Comparison of ENCODE assay signal across 8 cellular contexts in genomic region chr10:79347226-79347893, GRCh38. TPM values are rescaled to one million over a fixed set of nuclear protein-coding genes. Genes with fewer than 3 reads are reported as not detected.
DNase-seq lines count a peak whose midpoint lies in the region; ATAC-seq and TF ChIP-seq lines count a peak whose summit lies in the region.

TSS of gene PPIF (plus strand) at chr10:79347469. CDS start at chr10:79347549, 80 bp downstream.

- peaks cover 15% of the 10 kb centered on the region for H3K36me3 ChIP-seq in ES-I3 (ENCODE audit: insufficient read depth, low read length)
- H3K36me3 ChIP-seq in GM23338 (ENCODE audit: insufficient read depth) = no peaks in the 10 kb centered on the region; the same call in 1 of the 2 replicates
- no peaks in the 10 kb centered on the region for H3K36me3 ChIP-seq in neural cell (ENCODE audit: insufficient read depth, low read length)

- peak within 1 kb of the TSS; percentile 75 for H3K4me3 ChIP-seq in GM23338
- H3K4me3 ChIP-seq in neural cell (ENCODE audit: low read length) = peak within 1 kb of the TSS; percentile 73

- H3K27me3 Mint-ChIP-seq in GM23338 (ENCODE audit: insufficient read depth, low read depth, poor library complexity) = peaks cover 2% of the 10 kb centered on the region
- H3K27me3 Mint-ChIP-seq in stimulated activated naive CD8-positive, alpha-beta T cell treated with anti-CD3 and anti-CD28 coated beads, Interleukin-15, amount 100 ng/mL, for 72 hours = no peaks in the 10 kb centered on the region

- H3K27me3 ChIP-seq in GM23338 (ENCODE audit: insufficient read depth) = no peaks in the 10 kb centered on the region
- no peaks in the 10 kb centered on the region for H3K27me3 ChIP-seq in neural cell (ENCODE audit: insufficient read depth, low read depth, low read length)

- H3K79me2 ChIP-seq in GM23338 (replicated peaks; ENCODE audit: insufficient read depth) (peaks cover 11% of the 10 kb centered on the region), neural cell (replicated peaks; ENCODE audit: insufficient read depth, low read length) (no peaks in the 10 kb centered on the region)

- H3K9ac ChIP-seq in ES-I3 (ENCODE audit: low read depth, low read length) (peak within 1 kb of the TSS; percentile 88), neural cell (ENCODE audit: low read length) (peak within 1 kb of the TSS; percentile 69)

- H3K9me2 ChIP-seq in GM23338 (ENCODE audit: insufficient read depth) = no peaks in the 10 kb centered on the region
- no peaks in the 10 kb centered on the region for H3K9me2 ChIP-seq in neural cell (ENCODE audit: insufficient read depth, low read length)

- peak; percentile 91 for DNase-seq in GM23338 (ENCODE audit: low spot score)
- peak; percentile 86 for DNase-seq in LHCN-M2 (ENCODE audit: low read depth)
- DNase-seq in activated gamma-delta T cell (lab: John Stamatoyannopoulos, UW) = peak; percentile 95
- peak; percentile 82 for DNase-seq in fibroblast of the conjunctiva (ENCODE audit: low read depth)
- DNase-seq in stimulated activated naive CD8-positive, alpha-beta T cell treated with anti-CD3 and anti-CD28 coated beads, Interleukin-15, amount 100 ng/mL, for 72 hours = peak; percentile 94 to 97

- H3F3A ChIP-seq in GM23338 (replicated peaks; ENCODE audit: low read depth) (peaks cover 7% of the 10 kb centered on the region), neural cell (ENCODE audit: insufficient read depth, low read length, poor library complexity, severe bottlenecking) (no peaks in the 10 kb centered on the region)

- peak; percentile 87 for ATAC-seq in GM23338
- peak; percentile 89 for ATAC-seq in stimulated activated naive CD8-positive, alpha-beta T cell treated with anti-CD3 and anti-CD28 coated beads, Interleukin-15, amount 100 ng/mL, for 72 hours

- peak; percentile 95 for TF ChIP-seq POLR2A in Raji (IDR thresholded peaks at IDR 0.05; ENCODE audit: insufficient read depth, low read depth, low read length)

- peaks cover 11% of the 10 kb centered on the region; the same call in 1 of the 3 replicates for H3K4me1 Mint-ChIP-seq in GM23338
- H3K4me1 Mint-ChIP-seq in stimulated activated naive CD8-positive, alpha-beta T cell treated with anti-CD3 and anti-CD28 coated beads, Interleukin-15, amount 100 ng/mL, for 72 hours = peaks cover 62% of the 10 kb centered on the region

- no peaks in the 10 kb centered on the region for H3K9me3 Mint-ChIP-seq in GM23338
- no peaks in the 10 kb centered on the region for H3K9me3 Mint-ChIP-seq in stimulated activated naive CD8-positive, alpha-beta T cell treated with anti-CD3 and anti-CD28 coated beads, Interleukin-15, amount 100 ng/mL, for 72 hours

- H3K4me1 ChIP-seq in ES-I3 (ENCODE audit: insufficient read depth, low read length) (peaks cover 11% of the 10 kb centered on the region; the same call in 1 of the 2 replicates), GM23338 (ENCODE audit: insufficient read depth) (peaks cover 7% of the 10 kb centered on the region)

- H3K27ac ChIP-seq in GM23338 (ENCODE audit: low read depth) (peak within 1 kb of the TSS; percentile 42; the same call in 1 of the 2 replicates), neural cell (ENCODE audit: low read length) (no peak within 1 kb of the TSS)

- peak within 1 kb of the TSS; percentile 81 for H3K4me3 Mint-ChIP-seq in GM23338
- peak within 1 kb of the TSS; percentile 92 to 94 for H3K4me3 Mint-ChIP-seq in stimulated activated naive CD8-positive, alpha-beta T cell treated with anti-CD3 and anti-CD28 coated beads, Interleukin-15, amount 100 ng/mL, for 72 hours

- no peak within 1 kb of the TSS; the same call in 1 of the 2 replicates for H3K27ac Mint-ChIP-seq in GM23338
- peak within 1 kb of the TSS; percentile 97 for H3K27ac Mint-ChIP-seq in stimulated activated naive CD8-positive, alpha-beta T cell treated with anti-CD3 and anti-CD28 coated beads, Interleukin-15, amount 100 ng/mL, for 72 hours

- H3K4me2 ChIP-seq in GM23338 (peak within 1 kb of the TSS; percentile 86), neural cell (ENCODE audit: low read length) (peak within 1 kb of the TSS; percentile 55)

- H4K20me1 ChIP-seq in GM23338 (replicated peaks; ENCODE audit: insufficient read depth) (peaks cover 13% of the 10 kb centered on the region; the same call in 1 of the 2 replicates), neural cell (ENCODE audit: insufficient read depth) (no peaks in the 10 kb centered on the region)

- H3K36me3 Mint-ChIP-seq in GM23338 (ENCODE audit: low read depth) = peaks cover 33% of the 10 kb centered on the region

- peak; percentile 72 to 77 for TF ChIP-seq CTCF in GM23338 (conservative IDR thresholded peaks at IDR 0.05; ENCODE audit: low read depth in 2 of 2)
- TF ChIP-seq CTCF in neural cell (IDR thresholded peaks at IDR 0.05; ENCODE audit: poor library complexity, severe bottlenecking) = peak; percentile 93

- H3K9me3 ChIP-seq in ES-I3 (ENCODE audit: control insufficient read depth, insufficient read depth, low read length) (no peaks in the 10 kb centered on the region), neural cell (ENCODE audit: low read length) (no peaks in the 10 kb centered on the region)

- peak; percentile 70 for TF ChIP-seq RAD21 in neural cell (conservative IDR thresholded peaks at IDR 0.05)

- TF ChIP-seq EP300 in neural cell (conservative IDR thresholded peaks at IDR 0.05; ENCODE audit: poor library complexity, severe bottlenecking) = peak; percentile 32

- H2AFZ ChIP-seq in GM23338 = peak within 1 kb of the TSS; percentile 94
- peak within 1 kb of the TSS; percentile 27 for H2AFZ ChIP-seq in neural cell (ENCODE audit: low read depth, low read length)

TF ChIP-seq in GM23338, 12 proteins besides CTCF, POLR2A, EP300 and RAD21 (continues in another document):
- TF ChIP-seq REST (IDR thresholded peaks at IDR 0.05; ENCODE audit: unreplicated experiment) = no peak
- TF ChIP-seq STAT1 (IDR thresholded peaks at IDR 0.05; ENCODE audit: unreplicated experiment) = no peak
- no peak for TF ChIP-seq NANOG (IDR thresholded peaks at IDR 0.05; ENCODE audit: borderline replicate concordance)
- TF ChIP-seq CREB1 (CRISPR knock-in tag; IDR thresholded peaks at IDR 0.05; ENCODE audit: low read depth) = peak; percentile 36; the same call in 1 of the 2 replicates

TF ChIP-seq in neural cell, 6 proteins besides CTCF, POLR2A, EP300 and RAD21:
- no peak for TF ChIP-seq REST (IDR thresholded peaks at IDR 0.05; ENCODE audit: borderline replicate concordance)
- no peak for TF ChIP-seq EZH2 (IDR thresholded peaks at IDR 0.05; ENCODE audit: borderline replicate concordance, insufficient read depth, low read length, poor library complexity, severe bottlenecking)
- TF ChIP-seq TAF1 (IDR thresholded peaks at IDR 0.05; ENCODE audit: low read depth) = no peak
- TF ChIP-seq POLR2AphosphoS5 (IDR thresholded peaks at IDR 0.05) = peak; percentile 68
- peak; percentile 73 for TF ChIP-seq SMC3 (conservative IDR thresholded peaks at IDR 0.05; ENCODE audit: poor library complexity)
- peak; percentile 76 for TF ChIP-seq MXI1 (conservative IDR thresholded peaks at IDR 0.05; ENCODE audit: poor library complexity, severe bottlenecking)

RNA-seq across cellular contexts. Expression of gene PPIF, which starts in this region (rescaled TPM):
- total RNA-seq in GM23338 (2014; rRNA removed; shearing (Covaris generic)) = 42.4 and 43.6 TPM in 2 replicates
- 29.5 and 32.1 TPM in 2 replicates for polyA plus RNA-seq in GM23338 (2016; fragmentation: Nextera tagmentation; extraction: Ambion mirVana)
- total RNA-seq in LHCN-M2 (2014; rRNA removed) = 37.6 and 43.8 TPM in 2 replicates
- 45.6 TPM for polyA plus RNA-seq in LHCN-M2 (2012)
- 13.6 and 15.4 TPM in 2 replicates for polyA plus RNA-seq in neural cell
- 8.5 and 9.5 TPM in 2 replicates for polyA minus RNA-seq in neural cell
